ENCODE assay signal across 2 cellular contexts in the genomic region with DNA sequence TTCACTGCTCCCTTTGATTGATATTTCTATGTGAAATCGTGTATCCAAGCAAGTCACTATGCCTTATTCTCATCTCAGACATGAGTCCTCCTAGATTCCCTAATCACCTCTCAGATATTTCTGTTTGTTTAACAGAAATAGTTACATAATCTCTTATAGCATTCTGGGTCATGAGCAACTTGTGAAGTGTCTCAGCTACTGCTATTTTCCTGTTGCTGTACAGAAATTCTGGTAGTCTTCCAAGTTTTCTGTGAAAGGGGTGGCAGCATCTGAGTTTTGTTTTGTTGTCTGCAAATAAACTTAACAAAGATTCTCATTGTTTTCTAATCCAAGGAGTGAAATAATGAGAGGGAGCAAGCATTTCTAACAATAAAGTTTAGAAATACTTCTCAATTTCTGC.
TF ChIP-seq lines count a peak whose summit lies in the region.

No MANE protein-coding gene starts in this region.

TF ChIP-seq in A549, 52 proteins besides CTCF, POLR2A, EP300 and RAD21 (continued from another document):
- TF ChIP-seq, protein P1, sequence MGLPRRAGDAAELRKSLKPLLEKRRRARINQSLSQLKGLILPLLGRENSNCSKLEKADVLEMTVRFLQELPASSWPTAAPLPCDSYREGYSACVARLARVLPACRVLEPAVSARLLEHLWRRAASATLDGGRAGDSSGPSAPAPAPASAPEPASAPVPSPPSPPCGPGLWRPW (IDR thresholded peaks at IDR 0.05): no peak
- TF ChIP-seq RARB (CRISPR knock-in tag; IDR thresholded peaks at IDR 0.05): no peak
- TF ChIP-seq, protein P2, sequence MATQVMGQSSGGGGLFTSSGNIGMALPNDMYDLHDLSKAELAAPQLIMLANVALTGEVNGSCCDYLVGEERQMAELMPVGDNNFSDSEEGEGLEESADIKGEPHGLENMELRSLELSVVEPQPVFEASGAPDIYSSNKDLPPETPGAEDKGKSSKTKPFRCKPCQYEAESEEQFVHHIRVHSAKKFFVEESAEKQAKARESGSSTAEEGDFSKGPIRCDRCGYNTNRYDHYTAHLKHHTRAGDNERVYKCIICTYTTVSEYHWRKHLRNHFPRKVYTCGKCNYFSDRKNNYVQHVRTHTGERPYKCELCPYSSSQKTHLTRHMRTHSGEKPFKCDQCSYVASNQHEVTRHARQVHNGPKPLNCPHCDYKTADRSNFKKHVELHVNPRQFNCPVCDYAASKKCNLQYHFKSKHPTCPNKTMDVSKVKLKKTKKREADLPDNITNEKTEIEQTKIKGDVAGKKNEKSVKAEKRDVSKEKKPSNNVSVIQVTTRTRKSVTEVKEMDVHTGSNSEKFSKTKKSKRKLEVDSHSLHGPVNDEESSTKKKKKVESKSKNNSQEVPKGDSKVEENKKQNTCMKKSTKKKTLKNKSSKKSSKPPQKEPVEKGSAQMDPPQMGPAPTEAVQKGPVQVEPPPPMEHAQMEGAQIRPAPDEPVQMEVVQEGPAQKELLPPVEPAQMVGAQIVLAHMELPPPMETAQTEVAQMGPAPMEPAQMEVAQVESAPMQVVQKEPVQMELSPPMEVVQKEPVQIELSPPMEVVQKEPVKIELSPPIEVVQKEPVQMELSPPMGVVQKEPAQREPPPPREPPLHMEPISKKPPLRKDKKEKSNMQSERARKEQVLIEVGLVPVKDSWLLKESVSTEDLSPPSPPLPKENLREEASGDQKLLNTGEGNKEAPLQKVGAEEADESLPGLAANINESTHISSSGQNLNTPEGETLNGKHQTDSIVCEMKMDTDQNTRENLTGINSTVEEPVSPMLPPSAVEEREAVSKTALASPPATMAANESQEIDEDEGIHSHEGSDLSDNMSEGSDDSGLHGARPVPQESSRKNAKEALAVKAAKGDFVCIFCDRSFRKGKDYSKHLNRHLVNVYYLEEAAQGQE (IDR thresholded peaks at IDR 0.05): no peak

TF ChIP-seq in endothelial cell of umbilical vein, 7 proteins besides CTCF, POLR2A, EP300 and RAD21 (continued from another document):
- TF ChIP-seq GATA2 (IDR thresholded peaks at IDR 0.05; ENCODE audit: insufficient read depth, insufficient read length, low read depth, low read length): no peak
